12 cellular contexts compared by ENCODE assay signal in the genomic region with DNA sequence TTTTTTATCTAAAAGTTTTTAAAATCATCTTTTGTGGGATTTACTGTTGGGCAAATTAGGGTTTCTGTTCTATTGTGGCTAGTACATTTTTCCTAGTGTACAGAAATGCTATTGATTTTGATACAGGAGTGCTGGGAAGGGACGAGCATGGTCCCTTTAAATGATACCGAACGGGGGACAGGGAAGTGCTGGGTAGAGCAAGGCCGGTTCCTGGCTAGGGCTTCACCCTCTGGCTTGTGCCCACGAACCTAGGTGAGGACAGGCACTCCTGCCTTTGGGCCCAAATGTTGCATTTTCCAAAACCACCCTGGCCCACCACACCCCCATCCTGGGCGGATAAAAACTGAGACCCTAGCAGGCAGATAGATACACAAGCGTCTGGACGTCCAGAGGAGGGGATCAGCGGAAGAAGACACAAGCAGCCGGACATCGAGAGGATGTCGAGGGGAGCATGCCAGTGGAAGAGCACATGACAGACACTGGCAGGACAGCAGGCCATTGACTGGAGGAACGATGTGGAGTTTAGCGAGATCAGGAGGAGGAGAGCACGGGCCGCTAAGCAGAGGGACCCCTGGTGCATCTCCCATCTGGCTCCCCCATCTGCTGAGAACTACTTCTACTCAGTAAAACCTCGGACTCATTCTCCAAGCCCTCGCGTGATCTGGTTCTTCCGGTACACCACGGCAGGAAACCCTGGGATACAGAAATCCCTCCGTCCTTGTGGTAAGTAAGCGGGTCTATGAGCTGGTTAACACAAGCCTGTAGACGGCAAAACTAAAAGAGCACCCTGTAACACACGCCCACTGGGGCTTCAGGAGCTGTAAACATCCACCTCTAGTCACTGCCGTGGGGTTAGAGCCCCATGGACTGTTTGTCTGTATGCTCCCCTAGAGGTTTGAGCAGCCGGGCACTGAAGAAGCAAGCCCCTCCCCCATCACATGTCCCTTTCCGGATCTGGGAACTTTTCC. TPM values are rescaled to one million over a fixed set of nuclear protein-coding genes. Genes with fewer than 3 reads are reported as not detected.
DNase-seq lines count a peak whose midpoint lies in the region; ATAC-seq and TF ChIP-seq lines count a peak whose summit lies in the region.
"Had no signal": no experiment of that assay in that cellular context is flagged by ENCODE, and none has a peak within 500 bp of the region (broad histone marks: within the 10 kb centered on the region; RNA-seq: fewer than 3 reads in every experiment).

No MANE protein-coding gene starts in this region.

- TF ChIP-seq CTCF in chondrocyte (IDR thresholded peaks at IDR 0.05) = no peak
- no peak for TF ChIP-seq CTCF in progenitor cell of endocrine pancreas (IDR thresholded peaks at IDR 0.05; ENCODE audit: unreplicated experiment)

- peak; percentile 83 to 91 for ATAC-seq in right cardiac atrium

- H3K4me1 ChIP-seq in HUES6 (ENCODE audit: control insufficient read depth, insufficient read depth, low read length) (no peaks in the 10 kb centered on the region), right cardiac atrium (ENCODE audit: control insufficient read depth, insufficient read depth, low read length) (no peaks in the 10 kb centered on the region)
- H3K4me1 ChIP-seq: spleen had no signal

- 75% methylated on average over 28 of the region's 28 CpGs for WGBS in right cardiac atrium

- DNase-seq in chondrocyte (ENCODE audit: low spot score) = peak; percentile 47
- DNase-seq in right cardiac atrium = peak; percentile 48 to 58 (median 57)
- DNase-seq in progenitor cell of endocrine pancreas (ENCODE audit: low spot score, unreplicated experiment) = no peak
- DNase-seq in H7 = no peak
- DNase-seq in RKO (ENCODE audit: low spot score) = no peak
- no peak for DNase-seq in activated T-helper 2 cell treated with anti-CD3 and anti-CD28 coated beads, Interferon-gamma antibody, Interleukin-2, Interleukin-4, amounts not matched to agents 10 μg/mL and 5 μg/mL and 100 μg/mL, durations not matched to agents 14 hours and 24 hours and 36 hours (ENCODE audit: low spot score)
- DNase-seq in GM19240 (ENCODE audit: insufficient read length, low spot score) = no peak
- DNase-seq: activated CD4-positive, alpha-beta T cell treated with anti-CD3 and anti-CD28 coated beads, Interleukin-2, amount 10 ng/mL, durations not matched to agents 24 days and 14 days; activated effector memory CD4-positive, alpha-beta T cell treated with anti-CD3 and anti-CD28 coated beads, Interleukin-2, amount 50 U/mL, for 16 hours; hippocampal formation; spleen had no signal

- H3K9me3 ChIP-seq in HUES6 (ENCODE audit: control insufficient read depth, insufficient read depth, low read depth, low read length) = no peaks in the 10 kb centered on the region
- H3K9me3 ChIP-seq in right cardiac atrium (ENCODE audit: control insufficient read depth, low read length) = no peaks in the 10 kb centered on the region
- H3K9me3 ChIP-seq: spleen had no signal

- H3K36me3 Mint-ChIP-seq in chondrocyte (ENCODE audit: low read depth) (peaks cover 12% of the 10 kb centered on the region), progenitor cell of endocrine pancreas (ENCODE audit: insufficient read depth) (no peaks in the 10 kb centered on the region)
- H3K36me3 Mint-ChIP-seq in activated T-helper 2 cell treated with anti-CD3 and anti-CD28 coated beads, Interferon-gamma antibody, Interleukin-2, Interleukin-4, amounts not matched to agents 10 μg/mL and 5 μg/mL and 100 μg/mL, durations not matched to agents 14 hours and 24 hours and 36 hours (ENCODE audit: low read depth) = no peaks in the 10 kb centered on the region

- H3K4me3 ChIP-seq in HUES6 (ENCODE audit: low read depth, low read length) (peak overlapping the region; percentile 50; the same call in 1 of the 2 replicates), right cardiac atrium (ENCODE audit: low read length) (peak overlapping the region; percentile 41), H7 (ENCODE audit: insufficient read depth, low read depth, low read length) (no peak overlapping the region)
- H3K4me3 ChIP-seq: spleen had no signal

- H3K4me3 Mint-ChIP-seq in chondrocyte (ENCODE audit: unreplicated experiment) = no peak overlapping the region
- H3K4me3 Mint-ChIP-seq in progenitor cell of endocrine pancreas (ENCODE audit: low read depth) = peak overlapping the region; percentile 40
- no peak overlapping the region for H3K4me3 Mint-ChIP-seq in activated T-helper 2 cell treated with anti-CD3 and anti-CD28 coated beads, Interferon-gamma antibody, Interleukin-2, Interleukin-4, amounts not matched to agents 10 μg/mL and 5 μg/mL and 100 μg/mL, durations not matched to agents 14 hours and 24 hours and 36 hours (ENCODE audit: low read depth)
- H3K4me3 Mint-ChIP-seq: activated CD4-positive, alpha-beta T cell treated with anti-CD3 and anti-CD28 coated beads, Interleukin-2, amount 10 ng/mL, durations not matched to agents 24 days and 14 days had no signal

- H3K9me3 Mint-ChIP-seq in chondrocyte (ENCODE audit: low read depth) (no peaks in the 10 kb centered on the region), progenitor cell of endocrine pancreas (ENCODE audit: low read depth) (peaks cover 3% of the 10 kb centered on the region)
- H3K9me3 Mint-ChIP-seq in activated T-helper 2 cell treated with anti-CD3 and anti-CD28 coated beads, Interferon-gamma antibody, Interleukin-2, Interleukin-4, amounts not matched to agents 10 μg/mL and 5 μg/mL and 100 μg/mL, durations not matched to agents 14 hours and 24 hours and 36 hours = no peaks in the 10 kb centered on the region
- H3K9me3 Mint-ChIP-seq: activated CD4-positive, alpha-beta T cell treated with anti-CD3 and anti-CD28 coated beads, Interleukin-2, amount 10 ng/mL, durations not matched to agents 24 days and 14 days had no signal

- H3K4me1 Mint-ChIP-seq in chondrocyte (ENCODE audit: low read depth) = no peaks in the 10 kb centered on the region
- peaks cover 8% of the 10 kb centered on the region for H3K4me1 Mint-ChIP-seq in progenitor cell of endocrine pancreas (ENCODE audit: low read depth)
- H3K4me1 Mint-ChIP-seq in activated T-helper 2 cell treated with anti-CD3 and anti-CD28 coated beads, Interferon-gamma antibody, Interleukin-2, Interleukin-4, amounts not matched to agents 10 μg/mL and 5 μg/mL and 100 μg/mL, durations not matched to agents 14 hours and 24 hours and 36 hours (ENCODE audit: low read depth) = no peaks in the 10 kb centered on the region
- H3K4me1 Mint-ChIP-seq: activated CD4-positive, alpha-beta T cell treated with anti-CD3 and anti-CD28 coated beads, Interleukin-2, amount 10 ng/mL, durations not matched to agents 24 days and 14 days had no signal

- H3K27me3 Mint-ChIP-seq in chondrocyte (ENCODE audit: low read depth) (no peaks in the 10 kb centered on the region), progenitor cell of endocrine pancreas (no peaks in the 10 kb centered on the region)
- H3K27me3 Mint-ChIP-seq in activated T-helper 2 cell treated with anti-CD3 and anti-CD28 coated beads, Interferon-gamma antibody, Interleukin-2, Interleukin-4, amounts not matched to agents 10 μg/mL and 5 μg/mL and 100 μg/mL, durations not matched to agents 14 hours and 24 hours and 36 hours (ENCODE audit: low read depth) = no peaks in the 10 kb centered on the region
- H3K27me3 Mint-ChIP-seq: activated CD4-positive, alpha-beta T cell treated with anti-CD3 and anti-CD28 coated beads, Interleukin-2, amount 10 ng/mL, durations not matched to agents 24 days and 14 days had no signal

- H3K27ac Mint-ChIP-seq in chondrocyte (ENCODE audit: unreplicated experiment) = no peak overlapping the region
- H3K27ac Mint-ChIP-seq in progenitor cell of endocrine pancreas = no peak overlapping the region
- no peak overlapping the region for H3K27ac Mint-ChIP-seq in activated T-helper 2 cell treated with anti-CD3 and anti-CD28 coated beads, Interferon-gamma antibody, Interleukin-2, Interleukin-4, amounts not matched to agents 10 μg/mL and 5 μg/mL and 100 μg/mL, durations not matched to agents 14 hours and 24 hours and 36 hours
- H3K27ac Mint-ChIP-seq: activated CD4-positive, alpha-beta T cell treated with anti-CD3 and anti-CD28 coated beads, Interleukin-2, amount 10 ng/mL, durations not matched to agents 24 days and 14 days had no signal

- no peaks in the 10 kb centered on the region for H3K36me3 ChIP-seq in HUES6 (ENCODE audit: control insufficient read depth, insufficient read depth, low read length)
- H3K36me3 ChIP-seq in H7 (replicated peaks; ENCODE audit: control insufficient read depth, insufficient read depth, low read length) = no peaks in the 10 kb centered on the region
- H3K36me3 ChIP-seq: spleen had no signal

- H3K9ac ChIP-seq in HUES6 (ENCODE audit: low read length) = no peak overlapping the region

- H3K27ac ChIP-seq in HUES6 (ENCODE audit: low read depth, low read length) (no peak overlapping the region), right cardiac atrium (ENCODE audit: low read length) (peak overlapping the region; percentile 29)
- H3K27ac ChIP-seq: spleen had no signal

- H3K27me3 ChIP-seq in HUES6 (ENCODE audit: control insufficient read depth, insufficient read depth, low read length) (no peaks in the 10 kb centered on the region), right cardiac atrium (ENCODE audit: control insufficient read depth, insufficient read depth) (no peaks in the 10 kb centered on the region), H7 (ENCODE audit: control insufficient read depth, insufficient read depth, low read length) (no peaks in the 10 kb centered on the region)
- H3K27me3 ChIP-seq: spleen had no signal

- intact Hi-C loops in right cardiac atrium (cut with DNase I) = no loop called here
- intact Hi-C loops in activated T-helper 2 cell treated with anti-CD3 and anti-CD28 coated beads, Interferon-gamma antibody, Interleukin-2, Interleukin-4, amounts not matched to agents 10 μg/mL and 5 μg/mL and 100 μg/mL, durations not matched to agents 14 hours and 24 hours and 36 hours (cut with micrococcal nuclease) = no loop called here

RNA-seq across cellular contexts. Expression of a gene that starts 13.5 kb away (rescaled TPM):
- total RNA-seq in chondrocyte (19.3 to 22.7 TPM (median 21.8 TPM) in 3 replicates), right cardiac atrium (10 to 100 TPM; 35.5 to 50.9 (median 44.1) TPM), progenitor cell of endocrine pancreas (0.79 and 1.5 TPM in 2 replicates)
- polyA plus RNA-seq in right cardiac atrium = 12.3 TPM
- 0.73 and 0.74 TPM in 2 replicates for total RNA-seq in H7 (2014; rRNA removed; shearing (Covaris generic))
- 0.71 and 0.90 TPM in 2 replicates for total RNA-seq in activated T-helper 2 cell treated with anti-CD3 and anti-CD28 coated beads, Interferon-gamma antibody, Interleukin-2, Interleukin-4, amounts not matched to agents 10 μg/mL and 5 μg/mL and 100 μg/mL, durations not matched to agents 14 hours and 24 hours and 36 hours

Comparison
In these comparisons a context has a peak if more than half of its experiments do, and no peak if none do; other contexts are left out.
1. DNase-seq: peak in chondrocyte (single experiment) and right cardiac atrium (3 of 3); none in progenitor cell of endocrine pancreas (single experiment), H7 (single experiment), RKO (single experiment), activated T-helper 2 cell treated with anti-CD3 and anti-CD28 coated beads, Interferon-gamma antibody, Interleukin-2, Interleukin-4, amounts not matched to agents 10 μg/mL and 5 μg/mL and 100 μg/mL, durations not matched to agents 14 hours and 24 hours and 36 hours (single experiment) and GM19240 (single experiment).